10 cellular contexts compared by ENCODE assay signal in genomic region chr4:17544205-17544604, GRCh38. TPM values are rescaled to one million over a fixed set of nuclear protein-coding genes. Genes with fewer than 3 reads are reported as not detected.
DNase-seq lines count a peak whose midpoint lies in the region; ATAC-seq, FAIRE-seq and TF ChIP-seq lines count a peak whose summit lies in the region.
"Had no signal": no experiment of that assay in that cellular context is flagged by ENCODE, and none has a peak within 500 bp of the region (broad histone marks: within the 10 kb centered on the region; RNA-seq: fewer than 3 reads in every experiment).

No MANE protein-coding gene starts in this region.

- H2BK5ac ChIP-seq in IMR-90 (ENCODE audit: low read depth, low read length, poor library complexity, severe bottlenecking) = no peak overlapping the region

- DNase-seq in IMR-90 = no peak
- DNase-seq in PC-3 = peak; percentile 42
- peak; percentile 86 to 98 for DNase-seq in hippocampal formation (lab: John Stamatoyannopoulos, UW)
- DNase-seq in urothelium cell line (ENCODE audit: low spot score) = peak; percentile 44
- no peak for DNase-seq in progenitor cell of endocrine pancreas (ENCODE audit: low spot score, unreplicated experiment)
- DNase-seq in Karpas-422 = no peak
- DNase-seq: stimulated activated CD4-positive, alpha-beta T cell treated with anti-CD3 and anti-CD28 coated beads, Interleukin-1b, Interleukin-23, amount 100 ng/mL, for 48 hours had no signal

- BruUV-seq in IMR-90 (replicated peaks; lab: Mats Ljungman, UMichigan) = no TSS peak
- no TSS peak for BruUV-seq in PC-3 (replicated peaks; lab: Mats Ljungman, UMichigan)

- CTCF ChIA-PET in IMR-90 (lab: Yijun Ruan, JAX) (no interaction called here), PC-3 (lab: Charles Lee) (no interaction called here)

- no peak overlapping the region for H2AK9ac ChIP-seq in IMR-90 (replicated peaks; ENCODE audit: low read depth, low read length, poor library complexity)

- no peak overlapping the region for H3K56ac ChIP-seq in IMR-90 (ENCODE audit: extremely low read depth, insufficient read depth, low read length)

- H3K9ac ChIP-seq in IMR-90 (ENCODE audit: low read depth, low read length) = peak overlapping the region; percentile 37; the same call in 1 of the 2 replicates
- H3K9ac ChIP-seq in PC-3 (ENCODE audit: low read length) = no peak overlapping the region
- H3K9ac ChIP-seq in Karpas-422 (ENCODE audit: low read length) = no peak overlapping the region

- dilution Hi-C loops in IMR-90 (cut with HindIII; ENCODE audit: low sequenced_read_pairs, unreplicated experiment) = no loop called here

- H2AFZ ChIP-seq in IMR-90 (replicated peaks; ENCODE audit: low read length, poor library complexity) = peak overlapping the region; percentile 61
- H2AFZ ChIP-seq in PC-3 (ENCODE audit: low read length) = no peak overlapping the region
- H2AFZ ChIP-seq in Karpas-422 (ENCODE audit: low read length) = no peak overlapping the region

- TF ChIP-seq CTCF in IMR-90 (conservative IDR thresholded peaks at IDR 0.05; ENCODE audit: low read depth, low read length) = no peak
- TF ChIP-seq CTCF in PC-3 (conservative IDR thresholded peaks at IDR 0.05; ENCODE audit: low read depth, low read length) = no peak
- no peak for TF ChIP-seq CTCF in progenitor cell of endocrine pancreas (IDR thresholded peaks at IDR 0.05; ENCODE audit: unreplicated experiment)

- H3K27me3 Mint-ChIP-seq in progenitor cell of endocrine pancreas = peaks cover 7% of the 10 kb centered on the region

- H3F3A ChIP-seq in PC-3 (ENCODE audit: low read length, unreplicated experiment) = no peaks in the 10 kb centered on the region

- no peaks in the 10 kb centered on the region for H3K9me3 Mint-ChIP-seq in progenitor cell of endocrine pancreas (ENCODE audit: low read depth)
- H3K9me3 Mint-ChIP-seq: activated T-helper 2 cell treated with anti-CD3 and anti-CD28 coated beads, Interferon-gamma antibody, Interleukin-2, Interleukin-4, amounts not matched to agents 10 μg/mL and 5 μg/mL and 100 μg/mL, durations not matched to agents 14 hours and 24 hours and 36 hours had no signal

- no peak overlapping the region for H2BK15ac ChIP-seq in IMR-90 (ENCODE audit: low read depth, low read length)

- H3K4me1 Mint-ChIP-seq in progenitor cell of endocrine pancreas (ENCODE audit: low read depth) = no peaks in the 10 kb centered on the region

- H3K9me3 ChIP-seq in IMR-90 (ENCODE audit: control insufficient read depth, insufficient read depth, low read length) (no peaks in the 10 kb centered on the region), PC-3 (ENCODE audit: low read length) (no peaks in the 10 kb centered on the region), Karpas-422 (ENCODE audit: low read length) (no peaks in the 10 kb centered on the region)

- no peak overlapping the region; the same call in 1 of the 2 replicates for H3K14ac ChIP-seq in IMR-90 (replicated peaks; ENCODE audit: low read depth, low read length)

- no peak overlapping the region for H3K4me3 ChIP-seq in IMR-90 (ENCODE audit: insufficient read depth, low read depth, low read length)
- H3K4me3 ChIP-seq in PC-3 (ENCODE audit: low read length) = no peak overlapping the region
- no peak overlapping the region for H3K4me3 ChIP-seq in Karpas-422 (ENCODE audit: low read length)

- no peak for TF ChIP-seq POLR2A in IMR-90 (IDR thresholded peaks at IDR 0.05; ENCODE audit: low read depth, low read length)

- H3K9me1 ChIP-seq in IMR-90 (ENCODE audit: insufficient read depth, low read length) = no peaks in the 10 kb centered on the region

- no peak overlapping the region; the same call in 1 of the 2 replicates for H3K4me2 ChIP-seq in IMR-90 (ENCODE audit: low read depth, low read length)
- 0 out of 2 replicates have a peak overlapping the region, but pooled peaks have one; percentile 35 for H3K4me2 ChIP-seq in PC-3 (ENCODE audit: low read length)
- H3K4me2 ChIP-seq in Karpas-422 (ENCODE audit: low read depth, low read length, poor library complexity, severe bottlenecking) = no peak overlapping the region

- H4K20me1 ChIP-seq in IMR-90 (ENCODE audit: insufficient read depth, low read length) = no peaks in the 10 kb centered on the region
- H4K20me1 ChIP-seq in PC-3 (ENCODE audit: low read length) = no peaks in the 10 kb centered on the region
- no peaks in the 10 kb centered on the region for H4K20me1 ChIP-seq in Karpas-422 (ENCODE audit: insufficient read depth, low read depth, low read length)

- H3K4me1 ChIP-seq in IMR-90 (ENCODE audit: control insufficient read depth, insufficient read depth, low read length) = peaks cover 1% of the 10 kb centered on the region; the same call in 1 of the 2 replicates
- H3K4me1 ChIP-seq in PC-3 (ENCODE audit: insufficient read depth, low read length) = peaks cover 2% of the 10 kb centered on the region; the same call in 1 of the 2 replicates
- H3K4me1 ChIP-seq in Karpas-422 (ENCODE audit: low read length) = no peaks in the 10 kb centered on the region

- H3K9me2 ChIP-seq in PC-3 (replicated peaks; ENCODE audit: low read length) (no peaks in the 10 kb centered on the region), Karpas-422 (replicated peaks; ENCODE audit: insufficient read depth, low read length) (no peaks in the 10 kb centered on the region)

- no peak overlapping the region for H3K4me3 Mint-ChIP-seq in progenitor cell of endocrine pancreas (ENCODE audit: low read depth)

- no peak overlapping the region for H3K18ac ChIP-seq in IMR-90 (ENCODE audit: low read depth, low read length)

- H3K4ac ChIP-seq in IMR-90 (ENCODE audit: low read depth, low read length) = no peak overlapping the region

- H3K36me3 ChIP-seq in IMR-90 (ENCODE audit: control insufficient read depth, insufficient read depth, low read length) (no peaks in the 10 kb centered on the region), PC-3 (ENCODE audit: low read depth, low read length) (no peaks in the 10 kb centered on the region), Karpas-422 (ENCODE audit: insufficient read depth, low read length) (no peaks in the 10 kb centered on the region)

- H3K27me3 ChIP-seq in IMR-90 (ENCODE audit: control insufficient read depth, insufficient read depth, low read length) (no peaks in the 10 kb centered on the region; the same call in 1 of the 2 replicates), PC-3 (ENCODE audit: low read length) (no peaks in the 10 kb centered on the region), Karpas-422 (ENCODE audit: low read length) (no peaks in the 10 kb centered on the region)

- in situ Hi-C loops in IMR-90 (cut with MboI; ENCODE audit: low sequenced_read_pairs) = no loop called here

- no peaks in the 10 kb centered on the region for H3K36me3 Mint-ChIP-seq in progenitor cell of endocrine pancreas (ENCODE audit: insufficient read depth)

- no peaks in the 10 kb centered on the region for H3K79me1 ChIP-seq in IMR-90 (ENCODE audit: low read depth in 1 of 2, low read length in 2 of 2)

- no peak overlapping the region for H2AK5ac ChIP-seq in IMR-90 (ENCODE audit: low read depth, low read length)

- intact Hi-C loops in IMR-90 (cut with micrococcal nuclease) = no loop called here
- intact Hi-C loops in PC-3 (cut with micrococcal nuclease) = loop anchor here (10.0 kb wide), 1 partner anchor 1051 kb away; no protein-coding TSS in a partner anchor

- ATAC-seq in IMR-90 (ENCODE audit: low read depth) (no peak; the same call in 1 of the 2 replicates), PC-3 (peak; percentile 76), GM18858 (IDR thresholded peaks at IDR 0.05; ENCODE audit: unreplicated experiment) (no peak)

- no peak overlapping the region for H3K23ac ChIP-seq in IMR-90 (ENCODE audit: low read depth, low read length)

- no peak overlapping the region for H3K27ac Mint-ChIP-seq in progenitor cell of endocrine pancreas
- H3K27ac Mint-ChIP-seq: activated T-helper 2 cell treated with anti-CD3 and anti-CD28 coated beads, Interferon-gamma antibody, Interleukin-2, Interleukin-4, amounts not matched to agents 10 μg/mL and 5 μg/mL and 100 μg/mL, durations not matched to agents 14 hours and 24 hours and 36 hours had no signal

- H2BK120ac ChIP-seq in IMR-90 (ENCODE audit: low read depth, low read length) = no peak overlapping the region

- no peak overlapping the region for H3K27ac ChIP-seq in IMR-90 (ENCODE audit: insufficient read depth, low read length)
- no peak overlapping the region for H3K27ac ChIP-seq in PC-3 (ENCODE audit: low read length)
- no peak overlapping the region for H3K27ac ChIP-seq in Karpas-422 (ENCODE audit: low read length)

- no peak overlapping the region for H4K8ac ChIP-seq in IMR-90 (ENCODE audit: low read depth in 2 of 2, low read length in 2 of 2)

- TF ChIP-seq RAD21 in IMR-90 (IDR thresholded peaks at IDR 0.05; ENCODE audit: low read length) = no peak

- no peak for FAIRE-seq in urothelium cell line (lab: Jason Lieb, UNC)

- H2BK20ac ChIP-seq in IMR-90 (ENCODE audit: low read depth, low read length) = no peak overlapping the region

- no peaks in the 10 kb centered on the region for H3K79me2 ChIP-seq in PC-3 (ENCODE audit: low read length)
- no peaks in the 10 kb centered on the region for H3K79me2 ChIP-seq in Karpas-422 (ENCODE audit: low read length)

- no peak overlapping the region for H4K91ac ChIP-seq in IMR-90 (ENCODE audit: insufficient read depth, low read depth, low read length)

- WGBS in IMR-90 (ENCODE audit: extremely low coverage in 2 of 2, insufficient read length in 1 of 2), 2 experiments = 14% methylated on average over 1 of the region's 6 CpGs; no CpG with 5 or more reads in 1 of the 2 experiments

- POLR2A ChIA-PET in IMR-90 (lab: Charles Lee; ENCODE audit: unreplicated experiment) = no interaction called here
- POLR2A ChIA-PET in PC-3 (lab: Charles Lee; ENCODE audit: unreplicated experiment) = no interaction called here

- no peak overlapping the region for H4K5ac ChIP-seq in IMR-90 (ENCODE audit: low read depth, low read length)

RNA-seq across cellular contexts. Expression of gene CLRN2, which starts 29.2 kb away (rescaled TPM):
- not detected in 2 replicates for total RNA-seq in IMR-90 (2012; rRNA removed)
- polyA plus RNA-seq in IMR-90 (2012; rRNA removed) = not detected in 2 replicates
- polyA plus RNA-seq in IMR-90 (2012; cell fraction: cytosol; rRNA removed) = not detected in 2 replicates
- polyA plus RNA-seq in IMR-90 (2012; cell fraction: nucleus; rRNA removed; ENCODE audit: low replicate concordance) = not detected in 2 replicates
- total RNA-seq in PC-3 (2014; rRNA removed) = not detected in 2 replicates
- not detected in 2 replicates for total RNA-seq in progenitor cell of endocrine pancreas
- total RNA-seq in Karpas-422 (2014; rRNA removed; shearing (Covaris generic); ENCODE audit: low replicate concordance) = not detected in 2 replicates
- total RNA-seq: activated T-helper 2 cell treated with anti-CD3 and anti-CD28 coated beads, Interferon-gamma antibody, Interleukin-2, Interleukin-4, amounts not matched to agents 10 μg/mL and 5 μg/mL and 100 μg/mL, durations not matched to agents 14 hours and 24 hours and 36 hours; liver had no signal

RNA-seq across cellular contexts. Expression of gene QDPR, which starts 32.3 kb away (rescaled TPM):
- 10.4 and 10.8 TPM in 2 replicates for total RNA-seq in IMR-90 (2012; rRNA removed)
- 28.4 and 31.1 TPM in 2 replicates for polyA plus RNA-seq in IMR-90 (2012; rRNA removed)
- 33.7 and 35.6 TPM in 2 replicates for polyA plus RNA-seq in IMR-90 (2012; cell fraction: cytosol; rRNA removed)
- polyA plus RNA-seq in IMR-90 (2012; cell fraction: nucleus; rRNA removed; ENCODE audit: low replicate concordance) = 11.3 and 26.4 TPM in 2 replicates
- total RNA-seq in PC-3 (2014; rRNA removed) = 10.0 and 13.4 TPM in 2 replicates
- 52.0 and 53.0 TPM in 2 replicates for total RNA-seq in progenitor cell of endocrine pancreas
- 14.7 and 18.9 TPM in 2 replicates for total RNA-seq in Karpas-422 (2014; rRNA removed; shearing (Covaris generic); ENCODE audit: low replicate concordance)

RNA-seq across cellular contexts. Expression of gene LAP3, which starts 32.8 kb away (rescaled TPM):
- 91.6 and 93.0 TPM in 2 replicates for total RNA-seq in IMR-90 (2012; rRNA removed)
- polyA plus RNA-seq in IMR-90 (2012; rRNA removed) = 52.7 and 57.9 TPM in 2 replicates
- 18.5 and 28.9 TPM in 2 replicates for polyA plus RNA-seq in IMR-90 (2012; cell fraction: cytosol; rRNA removed)
- 7.1 and 26.9 TPM in 2 replicates for polyA plus RNA-seq in IMR-90 (2012; cell fraction: nucleus; rRNA removed; ENCODE audit: low replicate concordance)
- 63.8 and 65.1 TPM in 2 replicates for total RNA-seq in PC-3 (2014; rRNA removed)
- total RNA-seq in progenitor cell of endocrine pancreas = 76.4 and 81.6 TPM in 2 replicates
- total RNA-seq in Karpas-422 (2014; rRNA removed; shearing (Covaris generic); ENCODE audit: low replicate concordance) = 141 and 146 TPM in 2 replicates

Comparison
In these comparisons a context has a peak if more than half of its experiments do, and no peak if none do; other contexts are left out.
1. DNase-seq: peak in PC-3 (single experiment), hippocampal formation (2 of 2) and urothelium cell line (single experiment); none in IMR-90 (single experiment), progenitor cell of endocrine pancreas (single experiment) and Karpas-422 (single experiment).